Comparison of ENCODE assay signal across 10 cellular contexts in genomic region chr1:62530516-62531154, GRCh38.
DNase-seq lines count a peak whose midpoint lies in the region; ATAC-seq and TF ChIP-seq lines count a peak whose summit lies in the region.
"Had no signal": no experiment of that assay in that cellular context is flagged by ENCODE, and none has a peak within 500 bp of the region (broad histone marks: within the 10 kb centered on the region; RNA-seq: fewer than 3 reads in every experiment).

No MANE protein-coding gene starts in this region.

- no peaks in the 10 kb centered on the region for H3K9me3 ChIP-seq in sigmoid colon
- H3K9me3 ChIP-seq: BLaER1 treated with 17β-estradiol and CSF1 and Interleukin-3, amounts not matched to agents 10 nM and 100 nM had no signal

- no peaks in the 10 kb centered on the region for H3K27me3 ChIP-seq in sigmoid colon
- H3K27me3 ChIP-seq: BLaER1 treated with 17β-estradiol and CSF1 and Interleukin-3, amounts not matched to agents 10 nM and 100 nM had no signal

- no peaks in the 10 kb centered on the region for H3K4me1 ChIP-seq in sigmoid colon
- H3K4me1 ChIP-seq: BLaER1 treated with 17β-estradiol and CSF1 and Interleukin-3, amounts not matched to agents 10 nM and 100 nM had no signal

- no peak for TF ChIP-seq POLR2A in sigmoid colon (IDR thresholded peaks at IDR 0.05)

- no peak for TF ChIP-seq EP300 in sigmoid colon (IDR thresholded peaks at IDR 0.05)

- TF ChIP-seq CTCF in sigmoid colon (IDR thresholded peaks at IDR 0.05), result peak; percentile 15 to 55 (median 39)

- ATAC-seq in Right ventricle myocardium superior (ENCODE audit: poor library complexity), result peak; percentile 81
- ATAC-seq in GM18519 (IDR thresholded peaks at IDR 0.05; ENCODE audit: low FRiP score, unreplicated experiment), result no peak

- H3K36me3 ChIP-seq in sigmoid colon, result peaks cover 0 to 34% (median 0%) of the 10 kb centered on the region in 4 donors

- no peak overlapping the region for H3K4me3 ChIP-seq in sigmoid colon
- H3K4me3 ChIP-seq: BLaER1 treated with 17β-estradiol and CSF1 and Interleukin-3, amounts not matched to agents 10 nM and 100 nM; skin epidermis had no signal

- 60 to 68% methylated on average over 6 of the region's 6 CpGs for WGBS in sigmoid colon, 2 donors

- no peak overlapping the region for H3K27ac ChIP-seq in sigmoid colon
- H3K27ac ChIP-seq: BLaER1 treated with 17β-estradiol and CSF1 and Interleukin-3, amounts not matched to agents 10 nM and 100 nM; skin epidermis had no signal

- DNase-seq in NCI-H146 (lab: John Stamatoyannopoulos, UW) (peak; percentile 12), NCI-H146 treated with DMSO at 0.1 percent for 48 hours (lab: John Stamatoyannopoulos, UW; ENCODE audit: unreplicated experiment) (no peak), SW480 (ENCODE audit: low spot score) (peak; percentile 4), Right ventricle myocardium superior (peak; percentile 40), sigmoid colon (no peak), GOT3 (lab: John Stamatoyannopoulos, UW) (no peak), NCI-H2081 (lab: John Stamatoyannopoulos, UW) (no peak)

- intact Hi-C loops in Right ventricle myocardium superior (cut with DNase I) (loop anchor here (10.0 kb wide), 1 partner anchor 214 kb away; no protein-coding TSS in a partner anchor), sigmoid colon (cut with DNase I) (loop anchor here (2.0 kb wide), 1 partner anchor 214 kb away; no protein-coding TSS in a partner anchor)

Comparison
In these comparisons a context has a peak if more than half of its experiments do, and no peak if none do; other contexts are left out.
1. DNase-seq: peak in NCI-H146 (single experiment), SW480 (single experiment) and Right ventricle myocardium superior (single experiment); none in NCI-H146 treated with DMSO at 0.1 percent for 48 hours (single experiment), sigmoid colon (single experiment), GOT3 (single experiment) and NCI-H2081 (0 of 2).